9 cellular contexts compared by ENCODE assay signal in the genomic region with DNA sequence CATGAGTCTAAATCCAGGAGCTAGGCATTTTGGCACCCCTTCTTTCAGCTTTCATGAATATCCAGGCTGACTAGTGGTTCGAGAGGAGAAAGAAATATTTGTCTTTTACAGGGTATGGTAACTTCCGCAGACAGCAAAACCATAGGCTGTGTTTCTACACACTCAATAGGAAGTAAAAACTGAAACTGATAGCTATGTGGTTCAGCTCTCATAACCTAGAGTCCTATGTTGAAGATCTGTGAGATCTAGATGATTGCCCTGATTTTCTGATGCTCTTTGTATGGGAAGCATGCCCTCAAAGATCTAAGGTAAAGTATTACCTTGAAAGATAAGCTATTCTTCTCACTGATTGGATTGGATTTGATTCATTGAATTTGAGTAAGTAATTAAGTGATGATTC.
DNase-seq lines count a peak whose midpoint lies in the region; ATAC-seq lines count a peak whose summit lies in the region.
"Had no signal": no experiment of that assay in that cellular context is flagged by ENCODE, and none has a peak within 500 bp of the region (broad histone marks: within the 10 kb centered on the region; RNA-seq: fewer than 3 reads in every experiment).

No MANE protein-coding gene starts in this region.

- ATAC-seq in GM18520 (IDR thresholded peaks at IDR 0.05; ENCODE audit: unreplicated experiment), result peak; percentile 97
- peak; percentile 100 for ATAC-seq in GM21381 (IDR thresholded peaks at IDR 0.05; ENCODE audit: unreplicated experiment)
- ATAC-seq in HG03175 (IDR thresholded peaks at IDR 0.05; ENCODE audit: unreplicated experiment), result peak; percentile 99
- ATAC-seq in left lobe of liver, result peak; percentile 23

- DNase-seq in left lobe of liver (ENCODE audit: low spot score), result no peak
- DNase-seq in NCI-H1092 treated with DMSO at 0.1 percent for 48 hours (lab: John Stamatoyannopoulos, UW), result no peak
- no peak for DNase-seq in activated gamma-delta T cell (lab: John Stamatoyannopoulos, UW)
- no peak for DNase-seq in NCI-H748 treated with DMSO at 0.1 percent for 48 hours (lab: John Stamatoyannopoulos, UW)
- no peak for DNase-seq in NCI-H187 (lab: John Stamatoyannopoulos, UW)
- DNase-seq: upper lobe of left lung had no signal

Comparison
In these comparisons a context has a peak if more than half of its experiments do, and no peak if none do; other contexts are left out.
1. ATAC-seq: peak in every context shown above with its lines; median percentile 100 in GM21381; 99 in HG03175; 97 in GM18520; 23 in left lobe of liver.